Comparison of ENCODE assay signal across 12 cellular contexts in genomic region chr5:144390133-144390532, GRCh38.
DNase-seq lines count a peak whose midpoint lies in the region; ATAC-seq and TF ChIP-seq lines count a peak whose summit lies in the region.
"Had no signal": no experiment of that assay in that cellular context is flagged by ENCODE, and none has a peak within 500 bp of the region (broad histone marks: within the 10 kb centered on the region; RNA-seq: fewer than 3 reads in every experiment).

No MANE protein-coding gene starts in this region.

- no peaks in the 10 kb centered on the region for H3K4me1 Mint-ChIP-seq in chondrocyte (ENCODE audit: low read depth)
- H3K4me1 Mint-ChIP-seq in nephron: no peaks in the 10 kb centered on the region

- H3K9me3 Mint-ChIP-seq in chondrocyte (ENCODE audit: low read depth) (no peaks in the 10 kb centered on the region), nephron (no peaks in the 10 kb centered on the region)

- H3K36me3 Mint-ChIP-seq in chondrocyte (ENCODE audit: low read depth) (no peaks in the 10 kb centered on the region), nephron (ENCODE audit: low read depth) (no peaks in the 10 kb centered on the region)

- H3K27ac Mint-ChIP-seq in chondrocyte (ENCODE audit: unreplicated experiment) (no peak overlapping the region), nephron (no peak overlapping the region)

- ATAC-seq in GM18502 (IDR thresholded peaks at IDR 0.05; ENCODE audit: poor library complexity, unreplicated experiment): no peak
- ATAC-seq in HG02884 (IDR thresholded peaks at IDR 0.05; ENCODE audit: unreplicated experiment): no peak
- ATAC-seq in GM19395 (IDR thresholded peaks at IDR 0.05; ENCODE audit: unreplicated experiment): no peak

- peak; percentile 58 for TF ChIP-seq CTCF in chondrocyte (IDR thresholded peaks at IDR 0.05)
- TF ChIP-seq CTCF in nephron (IDR thresholded peaks at IDR 0.05; ENCODE audit: unreplicated experiment in 3 of 3): peak; percentile 36 to 43 (median 36)

- no peaks in the 10 kb centered on the region for H3K27me3 Mint-ChIP-seq in chondrocyte (ENCODE audit: low read depth)
- H3K27me3 Mint-ChIP-seq in nephron (ENCODE audit: low read depth): no peaks in the 10 kb centered on the region

- H3K4me3 Mint-ChIP-seq in chondrocyte (ENCODE audit: unreplicated experiment) (no peak overlapping the region), nephron (no peak overlapping the region)

- DNase-seq in DMS53 (lab: John Stamatoyannopoulos, UW): peak; percentile 59
- DNase-seq in M059J (ENCODE audit: low read depth): peak; percentile 1
- DNase-seq in chondrocyte (ENCODE audit: low spot score): no peak
- DNase-seq in dedifferentiated amniotic fluid mesenchymal stem cell (ENCODE audit: extremely low spot score): no peak
- DNase-seq: activated naive CD4-positive, alpha-beta T cell treated with Interleukin-2 at 50 U/mL for 16 hours; foreskin melanocyte; NCI-H226; occipital lobe had no signal

Comparison
In these comparisons a context has a peak if more than half of its experiments do, and no peak if none do; other contexts are left out.
1. DNase-seq: peak in DMS53 (single experiment) and M059J (single experiment); none in chondrocyte (single experiment) and dedifferentiated amniotic fluid mesenchymal stem cell (single experiment).